ENCODE assay signal across 11 cellular contexts in the genomic region with DNA sequence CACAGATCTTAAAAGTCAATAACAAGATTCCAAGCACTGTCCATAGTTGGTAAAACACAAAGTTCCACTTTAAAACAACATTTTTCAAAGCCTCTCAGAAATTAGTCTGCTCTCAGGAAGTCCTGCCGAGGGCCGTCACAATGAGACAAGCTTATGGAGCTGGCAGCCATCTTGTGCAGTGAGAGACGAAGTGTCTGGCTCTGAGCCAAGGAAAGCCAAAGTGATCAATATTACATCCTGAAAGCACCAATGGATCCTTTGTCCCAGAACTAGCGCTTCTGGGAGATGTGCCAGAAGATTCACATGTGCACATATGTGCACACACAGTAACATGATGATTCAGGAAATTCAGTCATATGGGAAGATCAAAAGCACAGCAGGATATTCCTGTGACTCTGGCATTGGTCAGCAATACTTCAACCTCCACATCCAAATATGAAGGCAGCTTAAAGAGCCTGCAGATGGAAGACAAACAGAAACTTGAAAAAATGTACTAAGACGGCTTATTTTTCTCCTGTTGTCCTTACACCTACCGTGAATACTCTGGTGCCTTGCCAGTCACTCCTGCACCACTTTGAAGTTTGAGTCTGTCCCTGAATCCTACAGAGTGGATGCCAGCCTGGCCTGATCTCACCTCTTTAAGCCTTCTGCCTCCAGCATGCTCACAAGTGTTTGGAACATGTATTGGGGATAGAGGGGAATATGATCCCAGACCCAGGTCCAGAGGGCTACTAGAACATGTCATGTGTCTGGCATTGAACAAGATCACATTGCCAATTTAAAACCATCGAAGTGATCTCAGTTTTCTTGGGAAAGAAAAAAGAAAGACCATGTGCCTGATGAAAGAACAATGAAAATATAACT. TPM values are rescaled to one million over a fixed set of nuclear protein-coding genes. Genes with fewer than 3 reads are reported as not detected.
A peak's percentile ranks its signal among the peaks of the same experiment; 100 is the strongest.
DNase-seq lines count a peak whose midpoint lies in the region; ATAC-seq and TF ChIP-seq lines count a peak whose summit lies in the region.
"Had no signal": no experiment of that assay in that cellular context is flagged by ENCODE, and none has a peak within 500 bp of the region (broad histone marks: within the 10 kb centered on the region; RNA-seq: fewer than 3 reads in every experiment).

No MANE protein-coding gene starts in this region.

- in situ Hi-C loops in astrocyte of the spinal cord (cut with HindIII; ENCODE audit: low sequenced_read_pairs): no loop called here

- no peak overlapping the region for H3K4me3 ChIP-seq in astrocyte of the spinal cord (ENCODE audit: low read depth, low read length)

- no peak for ATAC-seq in HG02798 (IDR thresholded peaks at IDR 0.05; ENCODE audit: poor library complexity, unreplicated experiment)
- no peak for ATAC-seq in GM18520 (IDR thresholded peaks at IDR 0.05; ENCODE audit: unreplicated experiment)
- ATAC-seq in GM19395 (IDR thresholded peaks at IDR 0.05; ENCODE audit: unreplicated experiment): no peak

- DNase-seq in DMS153 (lab: John Stamatoyannopoulos, UW) (peak; percentile 81), NCI-H1092 treated with DMSO at 0.1 percent for 48 hours (lab: John Stamatoyannopoulos, UW) (peak; percentile 81), astrocyte of the spinal cord (ENCODE audit: low read depth, low spot score) (peak; percentile 86), mucosa of gallbladder (ENCODE audit: low spot score) (peak; percentile 56), T-helper 1 cell (no peak)
- DNase-seq: activated T-cell treated with anti-CD3 and anti-CD28 coated beads, Interleukin-2, amount 50 U/mL, for 48 hours; CD4-positive, alpha-beta T cell had no signal

- TF ChIP-seq CTCF in astrocyte of the spinal cord (IDR thresholded peaks at IDR 0.05; ENCODE audit: low read depth, low read length): no peak

RNA-seq across cellular contexts. Expression of gene PRRX1, which starts 44.5 kb away (rescaled TPM):
- 12.5 TPM for total RNA-seq in mucosa of gallbladder
- total RNA-seq: CD4-positive, alpha-beta T cell; renal cortical epithelial cell had no signal

Comparison
In these comparisons a context has a peak if more than half of its experiments do, and no peak if none do; other contexts are left out.
1. DNase-seq: peak in DMS153 (single experiment), NCI-H1092 treated with DMSO at 0.1 percent for 48 hours (single experiment), astrocyte of the spinal cord (single experiment) and mucosa of gallbladder (single experiment); none in T-helper 1 cell (0 of 5).